1 cellular context compared by ENCODE assay signal in the genomic region with DNA sequence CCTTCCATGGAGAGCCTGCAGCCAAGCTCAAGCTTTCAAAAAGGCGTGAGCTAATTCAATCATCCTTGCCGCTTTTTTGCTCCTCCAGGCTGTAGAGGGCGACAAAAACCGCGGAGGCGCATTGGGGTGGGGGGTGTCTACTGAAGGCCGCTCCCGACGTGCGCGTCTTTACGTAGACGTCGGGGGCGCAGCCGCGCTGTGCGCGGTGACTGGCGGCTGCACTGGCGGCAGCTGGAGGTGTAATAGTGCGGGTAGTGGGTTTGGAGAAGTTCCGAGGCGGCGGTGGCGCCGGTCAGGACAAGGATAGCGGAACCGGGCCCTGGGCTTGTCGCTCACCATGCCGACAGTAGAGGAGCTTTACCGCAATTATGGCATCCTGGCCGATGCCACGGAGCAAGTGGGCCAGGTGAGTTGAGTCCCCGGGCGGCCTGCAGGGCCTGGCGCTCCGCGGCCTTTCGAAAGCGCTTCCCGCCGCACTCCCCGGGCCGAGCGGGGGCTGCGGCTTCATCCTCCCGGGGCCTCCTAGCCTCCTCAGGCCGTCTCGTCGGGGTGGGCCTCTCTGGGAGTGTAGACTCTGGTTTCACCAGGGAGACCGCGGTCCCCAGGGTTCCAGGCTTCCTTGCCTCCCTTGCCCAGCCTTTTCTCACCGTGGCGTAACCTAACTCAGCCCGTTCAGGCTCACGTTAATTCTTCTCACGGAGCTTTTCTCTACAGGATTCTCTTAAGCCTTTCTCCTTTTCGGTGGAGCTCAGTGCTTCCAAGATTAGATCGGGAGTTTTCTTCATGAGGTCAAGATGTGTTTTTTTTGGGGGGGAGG.
TF ChIP-seq lines count a peak whose summit lies in the region.

A gene (plus strand): TSS at position 206 of the 817 bp plus-strand sequence. CDS start 132 bp downstream, at position 338.

TF ChIP-seq in HepG2, 621 proteins besides CTCF, POLR2A, EP300 and RAD21 (continued from another document and continues in another):
- TF ChIP-seq, protein P1, sequence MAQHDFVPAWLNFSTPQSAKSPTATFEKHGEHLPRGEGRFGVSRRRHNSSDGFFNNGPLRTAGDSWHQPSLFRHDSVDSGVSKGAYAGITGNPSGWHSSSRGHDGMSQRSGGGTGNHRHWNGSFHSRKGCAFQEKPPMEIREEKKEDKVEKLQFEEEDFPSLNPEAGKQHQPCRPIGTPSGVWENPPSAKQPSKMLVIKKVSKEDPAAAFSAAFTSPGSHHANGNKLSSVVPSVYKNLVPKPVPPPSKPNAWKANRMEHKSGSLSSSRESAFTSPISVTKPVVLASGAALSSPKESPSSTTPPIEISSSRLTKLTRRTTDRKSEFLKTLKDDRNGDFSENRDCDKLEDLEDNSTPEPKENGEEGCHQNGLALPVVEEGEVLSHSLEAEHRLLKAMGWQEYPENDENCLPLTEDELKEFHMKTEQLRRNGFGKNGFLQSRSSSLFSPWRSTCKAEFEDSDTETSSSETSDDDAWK (CRISPR knock-in tag; IDR thresholded peaks at IDR 0.05): no peak
- TF ChIP-seq MLLT10 (CRISPR knock-in tag; IDR thresholded peaks at IDR 0.05) (no peak), KMT2A (CRISPR knock-in tag; IDR thresholded peaks at IDR 0.05) (peak; percentile 96), RBAK (CRISPR knock-in tag; IDR thresholded peaks at IDR 0.05) (no peak), KLF15 (CRISPR knock-in tag; IDR thresholded peaks at IDR 0.05; ENCODE audit: borderline replicate concordance) (peak; percentile 57; the same call in 1 of the 2 replicates), GATAD1 (CRISPR knock-in tag; IDR thresholded peaks at IDR 0.05) (peak; percentile 98), EED (CRISPR knock-in tag; IDR thresholded peaks at IDR 0.05) (peak; percentile 81; the same call in 1 of the 2 replicates), XBP1 (CRISPR knock-in tag; IDR thresholded peaks at IDR 0.05) (peak; percentile 74; the same call in 1 of the 2 replicates), YEATS4 (CRISPR knock-in tag; IDR thresholded peaks at IDR 0.05; ENCODE audit: borderline replicate concordance) (peak; percentile 89), ZNF256 (CRISPR knock-in tag; conservative IDR thresholded peaks at IDR 0.05) (peak; percentile 76; the same call in 1 of the 2 replicates), SOX5 (CRISPR knock-in tag; IDR thresholded peaks at IDR 0.05; ENCODE audit: borderline replicate concordance) (peak; percentile 32; the same call in 1 of the 2 replicates), IKZF1 (IDR thresholded peaks at IDR 0.05) (no peak), ZNF83 (CRISPR knock-in tag; IDR thresholded peaks at IDR 0.05; ENCODE audit: borderline replicate concordance) (no peak), PAF1 (CRISPR knock-in tag; IDR thresholded peaks at IDR 0.05) (no peak), NCOA1 (CRISPR knock-in tag; IDR thresholded peaks at IDR 0.05) (no peak), ZNF709 (CRISPR knock-in tag; IDR thresholded peaks at IDR 0.05) (peak; percentile 75; the same call in 1 of the 2 replicates), FOXM1 (CRISPR knock-in tag; IDR thresholded peaks at IDR 0.05) (no peak), ZNF660 (CRISPR knock-in tag; IDR thresholded peaks at IDR 0.05; ENCODE audit: borderline replicate concordance, low read depth) (no peak), ZNF468 (CRISPR knock-in tag; IDR thresholded peaks at IDR 0.05) (0 out of 2 replicates have a peak, but pooled peaks have one; percentile 73), MYNN (CRISPR knock-in tag; IDR thresholded peaks at IDR 0.05; ENCODE audit: low read depth) (peak; percentile 47; the same call in 1 of the 2 replicates), HMG20B (CRISPR knock-in tag; conservative IDR thresholded peaks at IDR 0.05) (no peak), BRCA1 (CRISPR knock-in tag; IDR thresholded peaks at IDR 0.05) (peak; percentile 60; the same call in 1 of the 2 replicates), SKI (IDR thresholded peaks at IDR 0.05; ENCODE audit: partially characterized antibody) (peak; percentile 42), HOXA9 (CRISPR knock-in tag; IDR thresholded peaks at IDR 0.05; ENCODE audit: borderline replicate concordance) (no peak), SALL1 (CRISPR knock-in tag; IDR thresholded peaks at IDR 0.05) (peak; percentile 91), ZNF34 (CRISPR knock-in tag; IDR thresholded peaks at IDR 0.05; ENCODE audit: borderline replicate concordance) (0 out of 2 replicates have a peak, but pooled peaks have one; percentile 40), ZNF205 (CRISPR knock-in tag; IDR thresholded peaks at IDR 0.05) (peak; percentile 83; the same call in 1 of the 2 replicates), ARID2 (CRISPR knock-in tag; IDR thresholded peaks at IDR 0.05; ENCODE audit: borderline replicate concordance) (no peak), HOXA3 (CRISPR knock-in tag; IDR thresholded peaks at IDR 0.05) (peak; percentile 92), ZNF775 (CRISPR knock-in tag; IDR thresholded peaks at IDR 0.05; ENCODE audit: borderline replicate concordance) (no peak), NR2C2 (CRISPR knock-in tag; IDR thresholded peaks at IDR 0.05; ENCODE audit: borderline replicate concordance) (peak; percentile 81), ZSCAN29 (CRISPR knock-in tag; conservative IDR thresholded peaks at IDR 0.05) (0 out of 2 replicates have a peak, but pooled peaks have one; percentile 64)
- TF ChIP-seq, protein P2, sequence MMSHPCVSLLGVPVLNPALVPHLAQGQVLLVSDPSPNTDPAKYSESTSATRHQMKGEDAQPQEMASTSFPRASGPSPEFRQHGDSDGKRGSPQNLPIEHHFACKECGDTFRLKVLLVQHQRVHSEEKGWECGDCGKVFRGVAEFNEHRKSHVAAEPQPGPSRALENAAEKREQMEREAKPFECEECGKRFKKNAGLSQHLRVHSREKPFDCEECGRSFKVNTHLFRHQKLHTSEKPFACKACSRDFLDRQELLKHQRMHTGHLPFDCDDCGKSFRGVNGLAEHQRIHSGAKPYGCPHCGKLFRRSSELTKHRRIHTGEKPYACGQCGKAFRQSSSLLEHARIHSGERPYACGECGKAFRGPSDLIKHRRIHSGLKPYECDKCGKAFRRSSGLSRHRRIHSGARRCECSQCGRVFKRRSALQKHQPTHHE (CRISPR knock-in tag; IDR thresholded peaks at IDR 0.05; ENCODE audit: borderline replicate concordance): peak; percentile 56; the same call in 1 of the 2 replicates
- TF ChIP-seq, protein P3, sequence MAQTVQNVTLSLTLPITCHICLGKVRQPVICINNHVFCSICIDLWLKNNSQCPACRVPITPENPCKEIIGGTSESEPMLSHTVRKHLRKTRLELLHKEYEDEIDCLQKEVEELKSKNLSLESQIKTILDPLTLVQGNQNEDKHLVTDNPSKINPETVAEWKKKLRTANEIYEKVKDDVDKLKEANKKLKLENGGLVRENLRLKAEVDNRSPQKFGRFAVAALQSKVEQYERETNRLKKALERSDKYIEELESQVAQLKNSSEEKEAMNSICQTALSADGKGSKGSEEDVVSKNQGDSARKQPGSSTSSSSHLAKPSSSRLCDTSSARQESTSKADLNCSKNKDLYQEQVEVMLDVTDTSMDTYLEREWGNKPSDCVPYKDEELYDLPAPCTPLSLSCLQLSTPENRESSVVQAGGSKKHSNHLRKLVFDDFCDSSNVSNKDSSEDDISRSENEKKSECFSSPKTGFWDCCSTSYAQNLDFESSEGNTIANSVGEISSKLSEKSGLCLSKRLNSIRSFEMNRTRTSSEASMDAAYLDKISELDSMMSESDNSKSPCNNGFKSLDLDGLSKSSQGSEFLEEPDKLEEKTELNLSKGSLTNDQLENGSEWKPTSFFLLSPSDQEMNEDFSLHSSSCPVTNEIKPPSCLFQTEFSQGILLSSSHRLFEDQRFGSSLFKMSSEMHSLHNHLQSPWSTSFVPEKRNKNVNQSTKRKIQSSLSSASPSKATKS (CRISPR knock-in tag; IDR thresholded peaks at IDR 0.05): peak; percentile 80; the same call in 1 of the 2 replicates
- TF ChIP-seq, protein P4, sequence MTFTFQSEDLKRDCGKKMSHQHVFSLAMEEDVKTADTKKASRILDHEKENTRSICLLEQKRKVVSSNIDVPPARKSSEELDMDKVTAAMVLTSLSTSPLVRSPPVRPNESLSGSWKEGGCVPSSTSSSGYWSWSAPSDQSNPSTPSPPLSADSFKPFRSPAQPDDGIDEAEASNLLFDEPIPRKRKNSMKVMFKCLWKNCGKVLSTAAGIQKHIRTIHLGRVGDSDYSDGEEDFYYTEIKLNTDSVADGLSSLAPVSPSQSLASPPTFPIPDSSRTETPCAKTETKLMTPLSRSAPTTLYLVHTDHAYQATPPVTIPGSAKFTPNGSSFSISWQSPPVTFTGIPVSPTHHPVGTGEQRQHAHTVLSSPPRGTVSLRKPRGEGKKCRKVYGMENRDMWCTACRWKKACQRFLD (CRISPR knock-in tag; IDR thresholded peaks at IDR 0.05; ENCODE audit: borderline replicate concordance): peak; percentile 92
- TF ChIP-seq, protein P5, sequence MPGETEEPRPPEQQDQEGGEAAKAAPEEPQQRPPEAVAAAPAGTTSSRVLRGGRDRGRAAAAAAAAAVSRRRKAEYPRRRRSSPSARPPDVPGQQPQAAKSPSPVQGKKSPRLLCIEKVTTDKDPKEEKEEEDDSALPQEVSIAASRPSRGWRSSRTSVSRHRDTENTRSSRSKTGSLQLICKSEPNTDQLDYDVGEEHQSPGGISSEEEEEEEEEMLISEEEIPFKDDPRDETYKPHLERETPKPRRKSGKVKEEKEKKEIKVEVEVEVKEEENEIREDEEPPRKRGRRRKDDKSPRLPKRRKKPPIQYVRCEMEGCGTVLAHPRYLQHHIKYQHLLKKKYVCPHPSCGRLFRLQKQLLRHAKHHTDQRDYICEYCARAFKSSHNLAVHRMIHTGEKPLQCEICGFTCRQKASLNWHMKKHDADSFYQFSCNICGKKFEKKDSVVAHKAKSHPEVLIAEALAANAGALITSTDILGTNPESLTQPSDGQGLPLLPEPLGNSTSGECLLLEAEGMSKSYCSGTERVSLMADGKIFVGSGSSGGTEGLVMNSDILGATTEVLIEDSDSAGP (CRISPR knock-in tag; IDR thresholded peaks at IDR 0.05; ENCODE audit: borderline replicate concordance): peak; percentile 92
- TF ChIP-seq, protein P6, sequence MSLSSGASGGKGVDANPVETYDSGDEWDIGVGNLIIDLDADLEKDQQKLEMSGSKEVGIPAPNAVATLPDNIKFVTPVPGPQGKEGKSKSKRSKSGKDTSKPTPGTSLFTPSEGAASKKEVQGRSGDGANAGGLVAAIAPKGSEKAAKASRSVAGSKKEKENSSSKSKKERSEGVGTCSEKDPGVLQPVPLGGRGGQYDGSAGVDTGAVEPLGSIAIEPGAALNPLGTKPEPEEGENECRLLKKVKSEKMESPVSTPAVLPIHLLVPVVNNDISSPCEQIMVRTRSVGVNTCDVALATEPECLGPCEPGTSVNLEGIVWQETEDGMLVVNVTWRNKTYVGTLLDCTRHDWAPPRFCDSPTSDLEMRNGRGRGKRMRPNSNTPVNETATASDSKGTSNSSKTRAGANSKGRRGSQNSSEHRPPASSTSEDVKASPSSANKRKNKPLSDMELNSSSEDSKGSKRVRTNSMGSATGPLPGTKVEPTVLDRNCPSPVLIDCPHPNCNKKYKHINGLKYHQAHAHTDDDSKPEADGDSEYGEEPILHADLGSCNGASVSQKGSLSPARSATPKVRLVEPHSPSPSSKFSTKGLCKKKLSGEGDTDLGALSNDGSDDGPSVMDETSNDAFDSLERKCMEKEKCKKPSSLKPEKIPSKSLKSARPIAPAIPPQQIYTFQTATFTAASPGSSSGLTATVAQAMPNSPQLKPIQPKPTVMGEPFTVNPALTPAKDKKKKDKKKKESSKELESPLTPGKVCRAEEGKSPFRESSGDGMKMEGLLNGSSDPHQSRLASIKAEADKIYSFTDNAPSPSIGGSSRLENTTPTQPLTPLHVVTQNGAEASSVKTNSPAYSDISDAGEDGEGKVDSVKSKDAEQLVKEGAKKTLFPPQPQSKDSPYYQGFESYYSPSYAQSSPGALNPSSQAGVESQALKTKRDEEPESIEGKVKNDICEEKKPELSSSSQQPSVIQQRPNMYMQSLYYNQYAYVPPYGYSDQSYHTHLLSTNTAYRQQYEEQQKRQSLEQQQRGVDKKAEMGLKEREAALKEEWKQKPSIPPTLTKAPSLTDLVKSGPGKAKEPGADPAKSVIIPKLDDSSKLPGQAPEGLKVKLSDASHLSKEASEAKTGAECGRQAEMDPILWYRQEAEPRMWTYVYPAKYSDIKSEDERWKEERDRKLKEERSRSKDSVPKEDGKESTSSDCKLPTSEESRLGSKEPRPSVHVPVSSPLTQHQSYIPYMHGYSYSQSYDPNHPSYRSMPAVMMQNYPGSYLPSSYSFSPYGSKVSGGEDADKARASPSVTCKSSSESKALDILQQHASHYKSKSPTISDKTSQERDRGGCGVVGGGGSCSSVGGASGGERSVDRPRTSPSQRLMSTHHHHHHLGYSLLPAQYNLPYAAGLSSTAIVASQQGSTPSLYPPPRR (CRISPR knock-in tag; IDR thresholded peaks at IDR 0.05; ENCODE audit: borderline replicate concordance): peak; percentile 64; the same call in 1 of the 2 replicates
- TF ChIP-seq, protein P7, sequence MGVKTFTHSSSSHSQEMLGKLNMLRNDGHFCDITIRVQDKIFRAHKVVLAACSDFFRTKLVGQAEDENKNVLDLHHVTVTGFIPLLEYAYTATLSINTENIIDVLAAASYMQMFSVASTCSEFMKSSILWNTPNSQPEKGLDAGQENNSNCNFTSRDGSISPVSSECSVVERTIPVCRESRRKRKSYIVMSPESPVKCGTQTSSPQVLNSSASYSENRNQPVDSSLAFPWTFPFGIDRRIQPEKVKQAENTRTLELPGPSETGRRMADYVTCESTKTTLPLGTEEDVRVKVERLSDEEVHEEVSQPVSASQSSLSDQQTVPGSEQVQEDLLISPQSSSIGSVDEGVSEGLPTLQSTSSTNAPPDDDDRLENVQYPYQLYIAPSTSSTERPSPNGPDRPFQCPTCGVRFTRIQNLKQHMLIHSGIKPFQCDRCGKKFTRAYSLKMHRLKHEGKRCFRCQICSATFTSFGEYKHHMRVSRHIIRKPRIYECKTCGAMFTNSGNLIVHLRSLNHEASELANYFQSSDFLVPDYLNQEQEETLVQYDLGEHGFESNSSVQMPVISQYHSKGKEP (CRISPR knock-in tag; IDR thresholded peaks at IDR 0.05): no peak
- TF ChIP-seq, protein P8, sequence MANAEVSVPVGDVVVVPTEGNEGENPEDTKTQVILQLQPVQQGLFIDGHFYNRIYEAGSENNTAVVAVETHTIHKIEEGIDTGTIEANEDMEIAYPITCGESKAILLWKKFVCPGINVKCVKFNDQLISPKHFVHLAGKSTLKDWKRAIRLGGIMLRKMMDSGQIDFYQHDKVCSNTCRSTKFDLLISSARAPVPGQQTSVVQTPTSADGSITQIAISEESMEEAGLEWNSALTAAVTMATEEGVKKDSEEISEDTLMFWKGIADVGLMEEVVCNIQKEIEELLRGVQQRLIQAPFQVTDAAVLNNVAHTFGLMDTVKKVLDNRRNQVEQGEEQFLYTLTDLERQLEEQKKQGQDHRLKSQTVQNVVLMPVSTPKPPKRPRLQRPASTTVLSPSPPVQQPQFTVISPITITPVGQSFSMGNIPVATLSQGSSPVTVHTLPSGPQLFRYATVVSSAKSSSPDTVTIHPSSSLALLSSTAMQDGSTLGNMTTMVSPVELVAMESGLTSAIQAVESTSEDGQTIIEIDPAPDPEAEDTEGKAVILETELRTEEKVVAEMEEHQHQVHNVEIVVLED (CRISPR knock-in tag; IDR thresholded peaks at IDR 0.05; ENCODE audit: borderline replicate concordance): peak; percentile 100
- TF ChIP-seq, protein P9, sequence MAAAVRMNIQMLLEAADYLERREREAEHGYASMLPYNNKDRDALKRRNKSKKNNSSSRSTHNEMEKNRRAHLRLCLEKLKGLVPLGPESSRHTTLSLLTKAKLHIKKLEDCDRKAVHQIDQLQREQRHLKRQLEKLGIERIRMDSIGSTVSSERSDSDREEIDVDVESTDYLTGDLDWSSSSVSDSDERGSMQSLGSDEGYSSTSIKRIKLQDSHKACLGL (CRISPR knock-in tag; IDR thresholded peaks at IDR 0.05): peak; percentile 68; the same call in 1 of the 2 replicates
